Comparison of ENCODE assay signal across 15 cellular contexts in the genomic region with DNA sequence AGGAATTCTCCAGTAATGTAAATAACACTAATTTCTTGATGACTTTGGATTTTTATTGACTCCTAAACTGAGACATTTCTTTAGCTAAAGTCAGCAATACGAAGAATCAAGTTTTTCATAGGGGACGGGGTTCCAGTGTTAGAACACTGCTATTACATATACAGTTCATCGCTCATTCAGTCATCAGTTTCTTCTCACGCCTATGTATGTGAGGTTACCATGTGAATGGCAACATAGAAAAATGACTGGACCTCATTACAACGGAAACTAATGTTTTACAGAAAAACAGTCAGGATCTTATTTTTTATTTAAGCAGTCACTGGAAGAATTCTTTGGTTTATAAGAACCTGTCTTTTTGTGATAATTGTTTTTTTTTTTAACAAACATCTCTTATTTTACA. TPM values are rescaled to one million over a fixed set of nuclear protein-coding genes. Genes with fewer than 3 reads are reported as not detected.
DNase-seq lines count a peak whose midpoint lies in the region; ATAC-seq and TF ChIP-seq lines count a peak whose summit lies in the region.
"Had no signal": no experiment of that assay in that cellular context is flagged by ENCODE, and none has a peak within 500 bp of the region (broad histone marks: within the 10 kb centered on the region; RNA-seq: fewer than 3 reads in every experiment).

No MANE protein-coding gene starts in this region.

- H3K36me3 ChIP-seq in GM23248 (ENCODE audit: low read depth) (no peaks in the 10 kb centered on the region), mesenchymal stem cell (ENCODE audit: control insufficient read depth in 1 of 2, insufficient read depth in 2 of 2, low read depth in 1 of 2, low read length in 2 of 2) (peaks cover 0 to 13% of the 10 kb centered on the region in 2 experiments), suprapubic skin (no peaks in the 10 kb centered on the region)

- DNase-seq in GM23248 (peak; percentile 66), MCF 10A (ENCODE audit: unreplicated experiment) (no peak), mesenchymal stem cell (no peak), suprapubic skin (ENCODE audit: low spot score in 2 of 2) (no peak), mucosa of gallbladder (ENCODE audit: low spot score) (no peak), activated gamma-delta T cell treated with Interleukin-2 at 50 U/mL for 16 hours (no peak), NCI-H1417 treated with DMSO at 0.1 percent for 48 hours (lab: John Stamatoyannopoulos, UW) (no peak)
- DNase-seq: activated naive CD4-positive, alpha-beta T cell treated with Interleukin-2 at 50 U/mL for 16 hours; NCI-H1092 treated with DMSO at 0.1 percent for 48 hours; NCI-H2171 treated with DMSO at 0.1 percent for 48 hours; RPMI8226; stimulated activated naive B cell treated with anti-CD40 and anti-IgM and Interleukin-4, amounts not matched to agents 10 μg/mL and 1 μg/mL and 100 μg/mL, for 72 hours had no signal

- H2BK15ac ChIP-seq in mesenchymal stem cell (ENCODE audit: low read depth, poor library complexity, severe bottlenecking), result no peak overlapping the region

- peaks cover 21% of the 10 kb centered on the region for H3K4me1 Mint-ChIP-seq in MCF 10A (ENCODE audit: insufficient read depth, unreplicated experiment)

- H3K9me3 Mint-ChIP-seq in MCF 10A (ENCODE audit: unreplicated experiment), result no peaks in the 10 kb centered on the region
- H3K9me3 Mint-ChIP-seq: stimulated activated naive B cell treated with anti-CD40 and anti-IgM and Interleukin-4, amounts not matched to agents 10 μg/mL and 1 μg/mL and 100 μg/mL, for 72 hours had no signal

- H3K79me2 ChIP-seq in GM23248 (ENCODE audit: insufficient read depth), result no peaks in the 10 kb centered on the region

- H3K4me2 ChIP-seq in GM23248 (ENCODE audit: unreplicated experiment) (peak overlapping the region; percentile 78), mesenchymal stem cell (ENCODE audit: low read length, poor library complexity, severe bottlenecking) (no peak overlapping the region)
- H3K4me2 ChIP-seq: smooth muscle cell had no signal

- H3K4ac ChIP-seq in mesenchymal stem cell (ENCODE audit: low read depth in 1 of 2, low read length in 2 of 2), result no peak overlapping the region

- no peak overlapping the region for H2BK120ac ChIP-seq in mesenchymal stem cell (ENCODE audit: low read depth, low read length)

- H3K4me3 ChIP-seq in GM23248, result peak overlapping the region; percentile 14; the same call in 1 of the 2 replicates
- H3K4me3 ChIP-seq in mesenchymal stem cell (ENCODE audit: insufficient read depth in 1 of 2, low read depth in 1 of 2, low read length in 2 of 2), result no peak overlapping the region
- no peak overlapping the region for H3K4me3 ChIP-seq in suprapubic skin
- H3K4me3 ChIP-seq: smooth muscle cell had no signal

- CTCF ChIA-PET in MCF 10A (lab: Yijun Ruan, JAX), result interaction anchor here (0.5 to 3.6 kb wide), 7 partner anchors 9 to 822 kb away, joined by 3 to 14 read pairs (median 4); a partner anchor contains a TSS

- H4K91ac ChIP-seq in mesenchymal stem cell (ENCODE audit: low read length), result no peak overlapping the region

- H2AK5ac ChIP-seq in mesenchymal stem cell (ENCODE audit: low read length, severe bottlenecking), result no peak overlapping the region

- H3K27ac Mint-ChIP-seq in MCF 10A (ENCODE audit: low read depth, unreplicated experiment), result peak overlapping the region; percentile 89
- H3K27ac Mint-ChIP-seq: stimulated activated naive B cell treated with anti-CD40 and anti-IgM and Interleukin-4, amounts not matched to agents 10 μg/mL and 1 μg/mL and 100 μg/mL, for 72 hours had no signal

- H3K27me3 Mint-ChIP-seq in MCF 10A (ENCODE audit: insufficient read depth, unreplicated experiment), result no peaks in the 10 kb centered on the region
- H3K27me3 Mint-ChIP-seq: B cell; stimulated activated naive B cell treated with anti-CD40 and anti-IgM and Interleukin-4, amounts not matched to agents 10 μg/mL and 1 μg/mL and 100 μg/mL, for 72 hours had no signal

- no peak for TF ChIP-seq POLR2A in suprapubic skin (IDR thresholded peaks at IDR 0.05)

- no peak overlapping the region for H3K14ac ChIP-seq in mesenchymal stem cell (ENCODE audit: low read length in 2 of 2)

- no peak overlapping the region for H2BK12ac ChIP-seq in mesenchymal stem cell (ENCODE audit: low read length in 2 of 2)

- H3K9me2 ChIP-seq in GM23248 (ENCODE audit: insufficient read depth), result no peaks in the 10 kb centered on the region

- H3K4me1 ChIP-seq in GM23248 (ENCODE audit: insufficient read depth) (peaks cover 37% of the 10 kb centered on the region), mesenchymal stem cell (ENCODE audit: control insufficient read depth, insufficient read depth, low read depth, low read length) (no peaks in the 10 kb centered on the region), suprapubic skin (peaks cover 39% of the 10 kb centered on the region)

- H3K27me3 ChIP-seq in GM23248 (replicated peaks; ENCODE audit: insufficient read depth), result no peaks in the 10 kb centered on the region
- no peaks in the 10 kb centered on the region for H3K27me3 ChIP-seq in mesenchymal stem cell (ENCODE audit: control insufficient read depth in 1 of 2, insufficient read depth in 1 of 2, low read length in 2 of 2)
- H3K27me3 ChIP-seq in suprapubic skin, result no peaks in the 10 kb centered on the region

- H3F3A ChIP-seq in GM23248 (ENCODE audit: insufficient read depth), result peaks cover 23% of the 10 kb centered on the region

- H3K18ac ChIP-seq in mesenchymal stem cell (ENCODE audit: low read depth in 1 of 2, low read length in 2 of 2), result no peak overlapping the region

- no peaks in the 10 kb centered on the region for H4K20me1 ChIP-seq in GM23248 (ENCODE audit: insufficient read depth)

- peaks cover 2% of the 10 kb centered on the region for H3K79me1 ChIP-seq in mesenchymal stem cell (replicated peaks; ENCODE audit: low read length, poor library complexity, severe bottlenecking)

- in situ Hi-C loops in GM23248 (cut with MboI), result no loop called here

- peak overlapping the region; percentile 74 for H3K9ac ChIP-seq in GM23248
- peak overlapping the region; percentile 67 for H3K9ac ChIP-seq in mesenchymal stem cell (ENCODE audit: low read length)

- no TSS peak for BruUV-seq in MCF 10A (replicated peaks; lab: Mats Ljungman, UMichigan)

- no peaks in the 10 kb centered on the region for H3K9me3 ChIP-seq in GM23248 (ENCODE audit: low read depth)
- H3K9me3 ChIP-seq in mesenchymal stem cell (ENCODE audit: control insufficient read depth, low read length), result no peaks in the 10 kb centered on the region
- H3K9me3 ChIP-seq in suprapubic skin, result no peaks in the 10 kb centered on the region

- H2AFZ ChIP-seq in GM23248 (peak overlapping the region; percentile 30), mesenchymal stem cell (ENCODE audit: low read depth, low read length) (no peak overlapping the region)

- ATAC-seq in GM18498 (IDR thresholded peaks at IDR 0.05; ENCODE audit: unreplicated experiment), result no peak
- ATAC-seq: stimulated activated naive B cell treated with anti-CD40 and anti-IgM and Interleukin-4, amounts not matched to agents 10 μg/mL and 1 μg/mL and 100 μg/mL, for 72 hours had no signal

- peaks cover 14% of the 10 kb centered on the region for H3K36me3 Mint-ChIP-seq in MCF 10A (ENCODE audit: insufficient read depth, unreplicated experiment)

- TF ChIP-seq CTCF in MCF 10A (IDR thresholded peaks at IDR 0.05; ENCODE audit: unreplicated experiment) (no peak), suprapubic skin (IDR thresholded peaks at IDR 0.05) (no peak)

- intact Hi-C loops in MCF 10A (cut with micrococcal nuclease), result no loop called here

- no peak overlapping the region for H2BK5ac ChIP-seq in mesenchymal stem cell (ENCODE audit: low read depth, low read length, poor library complexity, severe bottlenecking)

- H3K27ac ChIP-seq in GM23248 (peak overlapping the region; percentile 94), mesenchymal stem cell (ENCODE audit: low read length, poor library complexity, severe bottlenecking) (no peak overlapping the region), suprapubic skin (peak overlapping the region; percentile 86)

- H3K4me3 Mint-ChIP-seq in MCF 10A (ENCODE audit: unreplicated experiment), result no peak overlapping the region
- H3K4me3 Mint-ChIP-seq: B cell; stimulated activated naive B cell treated with anti-CD40 and anti-IgM and Interleukin-4, amounts not matched to agents 10 μg/mL and 1 μg/mL and 100 μg/mL, for 72 hours had no signal

- H4K8ac ChIP-seq in mesenchymal stem cell (ENCODE audit: low read length), result no peak overlapping the region

- POLR2A ChIA-PET in MCF 10A (lab: Yijun Ruan, JAX), result interaction anchor here (0.8 to 6.9 kb wide), 25 partner anchors 9 to 595 kb away, joined by 3 to 274 read pairs (median 6); a partner anchor contains a TSS

- H3K23ac ChIP-seq in mesenchymal stem cell (ENCODE audit: low read length in 2 of 2), result no peak overlapping the region

- TF ChIP-seq EP300 in suprapubic skin (IDR thresholded peaks at IDR 0.05), result no peak

- WGBS in GM23248 (ENCODE audit: low coverage in 1 of 2, low lambda C conversion rate in 2 of 2, missing lambda C conversion rate in 2 of 2), 2 experiments, result 27 to 36% methylated on average over 5 of the region's 5 CpGs
- WGBS in mesenchymal stem cell, result 100% methylated on average over 2 of the region's 5 CpGs
- WGBS in suprapubic skin, result 76% methylated on average over 5 of the region's 5 CpGs

RNA-seq across cellular contexts. Expression of a gene that starts 56.4 kb away (rescaled TPM):
- total RNA-seq in GM23248 (2014; rRNA removed; shearing (Covaris generic)), result 15.2 and 15.8 TPM in 2 replicates
- 11.0 and 14.1 TPM in 2 replicates for polyA plus RNA-seq in GM23248 (2016; fragmentation: Nextera tagmentation; extraction: Ambion mirVana)
- total RNA-seq in MCF 10A (2022), result 42.3 and 49.8 TPM in 2 replicates
- 5.1 TPM for polyA plus RNA-seq in mesenchymal stem cell (2013, experiment 1 of 2)
- 4.3 TPM for polyA plus RNA-seq in mesenchymal stem cell (2013, experiment 2 of 2)
- total RNA-seq in suprapubic skin, result 10 to 100 TPM; 26.2 to 58.3 (median 29.7) TPM
- total RNA-seq in mucosa of gallbladder, result 35.9 TPM
